Comparison of ENCODE assay signal across 10 cellular contexts in genomic region chr19:8611890-8612806, GRCh38. TPM values are rescaled to one million over a fixed set of nuclear protein-coding genes. Genes with fewer than 3 reads are reported as not detected.
DNase-seq lines count a peak whose midpoint lies in the region; ATAC-seq and TF ChIP-seq lines count a peak whose summit lies in the region.
"Had no signal": no experiment of that assay in that cellular context is flagged by ENCODE, and none has a peak within 500 bp of the region (broad histone marks: within the 10 kb centered on the region; RNA-seq: fewer than 3 reads in every experiment).

No MANE protein-coding gene starts in this region.

- TF ChIP-seq CTCF in NB4 (IDR thresholded peaks at IDR 0.05; ENCODE audit: low read depth, low read length) (no peak), omental fat pad (IDR thresholded peaks at IDR 0.05) (no peak), breast epithelium (IDR thresholded peaks at IDR 0.05) (no peak), upper lobe of right lung (IDR thresholded peaks at IDR 0.05) (no peak)

- H3K36me3 ChIP-seq in esophagus (ENCODE audit: control insufficient read depth in 2 of 2, insufficient read depth in 2 of 2, low read length in 1 of 2) (no peaks in the 10 kb centered on the region), breast epithelium (no peaks in the 10 kb centered on the region), upper lobe of right lung (no peaks in the 10 kb centered on the region)

- WGBS in esophagus, 2 donors: 38 to 43% methylated on average over 12 of the region's 12 CpGs

- H3K4me3 ChIP-seq in NB4 (ENCODE audit: low read depth, low read length) (no peak overlapping the region), esophagus (ENCODE audit: low read depth in 1 of 2, low read length in 2 of 2) (no peak overlapping the region), breast epithelium (no peak overlapping the region), upper lobe of right lung (no peak overlapping the region)

- H3K27ac ChIP-seq in esophagus (ENCODE audit: low read depth in 2 of 2, low read length in 1 of 2): peak overlapping the region; percentile 1 to 17
- H3K27ac ChIP-seq in breast epithelium: peak overlapping the region in 1 of 2 donors; percentile 72
- H3K27ac ChIP-seq in upper lobe of right lung: no peak overlapping the region

- ATAC-seq in omental fat pad (ENCODE audit: low FRiP score) (peak; percentile 39), left lobe of liver (no peak), upper lobe of right lung (no peak)

- intact Hi-C loops in breast epithelium (cut with DNase I; ENCODE audit: low total_unique reads) (no loop called here), upper lobe of right lung (cut with DNase I) (no loop called here)

- no peaks in the 10 kb centered on the region for H3K9me3 ChIP-seq in esophagus (ENCODE audit: control insufficient read depth in 2 of 2, insufficient read depth in 1 of 2, low read depth in 1 of 2, low read length in 1 of 2)
- no peaks in the 10 kb centered on the region for H3K9me3 ChIP-seq in breast epithelium
- H3K9me3 ChIP-seq in upper lobe of right lung: no peaks in the 10 kb centered on the region

- TF ChIP-seq POLR2A in NB4 (IDR thresholded peaks at IDR 0.05; ENCODE audit: extremely low read depth, insufficient read length) (no peak), breast epithelium (IDR thresholded peaks at IDR 0.05) (no peak)

- H3K4me1 ChIP-seq in esophagus (ENCODE audit: control insufficient read depth in 2 of 2, insufficient read depth in 2 of 2, low read length in 1 of 2) (peaks cover 0 to 10% of the 10 kb centered on the region in 2 donors), breast epithelium (peaks cover 0 to 3% of the 10 kb centered on the region in 2 donors), upper lobe of right lung (peaks cover 7% of the 10 kb centered on the region)

- peaks cover 0 to 2% of the 10 kb centered on the region in 2 donors for H3K27me3 ChIP-seq in esophagus (ENCODE audit: control insufficient read depth in 1 of 2, insufficient read depth in 2 of 2, low read length in 2 of 2)
- no peaks in the 10 kb centered on the region for H3K27me3 ChIP-seq in breast epithelium
- H3K27me3 ChIP-seq in upper lobe of right lung: no peaks in the 10 kb centered on the region

- DNase-seq in Daoy (ENCODE audit: low read depth) (peak; percentile 89), NB4 (ENCODE audit: low read depth) (peak; percentile 74), omental fat pad (ENCODE audit: low spot score) (peak; percentile 36), MV-4-11 (lab: John Stamatoyannopoulos, UW) (no peak), breast epithelium (ENCODE audit: low spot score in 2 of 2) (no peak), left lobe of liver (ENCODE audit: low spot score) (no peak), upper lobe of right lung (no peak)
- DNase-seq: NCI-H2107 had no signal

RNA-seq across cellular contexts. Expression of gene ADAMTS10, which starts 1.6 kb away (rescaled TPM):
- total RNA-seq in Daoy (2014; rRNA removed; shearing (Covaris generic)): 3.1 and 6.6 TPM in 2 replicates
- polyA plus RNA-seq in esophagus: 10 to 100 TPM in 1 of 2 donors, 1 to 10 TPM in 1; 7.3 to 11.7 TPM
- 10 to 100 TPM; 16.7 to 46.7 (median 22.5) TPM for total RNA-seq in omental fat pad
- 10 to 100 TPM; 23.4 to 68.2 (median 48.2) TPM for total RNA-seq in breast epithelium
- 12.0 TPM for total RNA-seq in left lobe of liver
- 29.4 TPM for total RNA-seq in upper lobe of right lung

RNA-seq across cellular contexts. Expression of gene NFILZ, which starts 18.3 kb away (rescaled TPM):
- not detected in 2 replicates for total RNA-seq in Daoy (2014; rRNA removed; shearing (Covaris generic))
- not detected for polyA plus RNA-seq in esophagus
- total RNA-seq in omental fat pad (not detected), breast epithelium (not detected), left lobe of liver (not detected), upper lobe of right lung (not detected)
- total RNA-seq: mononuclear cell had no signal

RNA-seq across cellular contexts. Expression of gene MYO1F, which starts 34.9 kb away (rescaled TPM):
- total RNA-seq in Daoy (2014; rRNA removed; shearing (Covaris generic)): 0.24 TPM in 1 of 2 replicates, not detected in the other
- 1 to 10 TPM; 2.5 to 7.9 TPM for polyA plus RNA-seq in esophagus
- total RNA-seq in omental fat pad (10 to 100 TPM; 13.9 to 86.7 (median 39.9) TPM), breast epithelium (10 to 100 TPM in 2 of 3 donors, 1 to 10 TPM in 1; 8.5 to 31.0 (median 11.3) TPM), left lobe of liver (9.5 TPM), upper lobe of right lung (106 TPM)

Comparison
In these comparisons a context has a peak if more than half of its experiments do, and no peak if none do; other contexts are left out.
1. DNase-seq: peak in Daoy (single experiment), NB4 (single experiment) and omental fat pad (single experiment); none in MV-4-11 (single experiment), breast epithelium (0 of 2), left lobe of liver (single experiment) and upper lobe of right lung (single experiment).